18 cellular contexts compared by ENCODE assay signal in the genomic region with DNA sequence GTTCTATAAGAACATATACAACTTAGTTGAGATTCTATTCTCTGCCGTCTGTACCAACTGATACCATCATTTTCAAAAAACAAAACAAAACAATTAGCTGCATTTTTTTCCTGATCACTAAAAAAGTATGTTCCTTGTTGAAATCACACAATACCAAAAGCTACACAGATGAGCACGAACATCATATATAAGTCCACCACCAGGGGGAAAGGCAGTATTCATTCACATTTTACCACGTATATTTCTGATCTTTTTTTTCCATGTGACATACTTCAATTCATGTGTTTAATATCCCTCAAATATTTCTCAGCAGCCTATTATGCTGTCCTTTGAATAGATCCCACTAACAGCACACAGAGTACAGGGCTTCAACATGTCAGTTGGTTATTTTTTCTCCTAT. TPM values are rescaled to one million over a fixed set of nuclear protein-coding genes. Genes with fewer than 3 reads are reported as not detected.
A peak's percentile ranks its signal among the peaks of the same experiment; 100 is the strongest.
DNase-seq lines count a peak whose midpoint lies in the region; ATAC-seq and TF ChIP-seq lines count a peak whose summit lies in the region.
"Had no signal": no experiment of that assay in that cellular context is flagged by ENCODE, and none has a peak within 500 bp of the region (broad histone marks: within the 10 kb centered on the region; RNA-seq: fewer than 3 reads in every experiment).

No MANE protein-coding gene starts in this region.

- no peaks in the 10 kb centered on the region for H3K27me3 ChIP-seq in A673 (replicated peaks; ENCODE audit: insufficient read depth, low read depth, low read length, poor library complexity)

- CTCF ChIA-PET in OCI-LY7 (lab: Charles Lee; ENCODE audit: unreplicated experiment), result no interaction called here
- CTCF ChIA-PET in A673 (lab: Charles Lee), result no interaction called here

- DNase-seq in EL (peak; percentile 2), OCI-LY7 (ENCODE audit: low spot score) (no peak), cardiac fibroblast (ENCODE audit: low read depth in 2 of 2) (peak in 1 of 2 donors; percentile 2), progenitor cell of endocrine pancreas (ENCODE audit: low spot score, unreplicated experiment) (no peak), A673 (ENCODE audit: low spot score) (no peak), posterior cingulate gyrus (no peak)
- DNase-seq in stimulated activated CD8-positive, alpha-beta memory T cell treated with anti-CD3 and anti-CD28 coated beads, Interleukin-4, amount 100 ng/mL, for 48 hours, result no peak
- DNase-seq: anterior cingulate cortex; dorsolateral prefrontal cortex; Kasumi-1; NCI-H2029; NCI-H82; stimulated activated CD4-positive, alpha-beta T cell treated with anti-CD3 and anti-CD28 coated beads, Interleukin-4, amount 100 ng/mL, for 4 hours had no signal

- no peaks in the 10 kb centered on the region for H3K4me1 Mint-ChIP-seq in progenitor cell of endocrine pancreas (ENCODE audit: low read depth)
- H3K4me1 Mint-ChIP-seq: stimulated activated effector memory CD8-positive, alpha-beta T cell treated with anti-CD3 and anti-CD28 coated beads, Interleukin-12 subunit alpha, Interleukin-12 subunit beta, amount 100 ng/mL, for 72 hours had no signal

- POLR2A ChIA-PET in OCI-LY7 (lab: Charles Lee) (no interaction called here), A673 (lab: Charles Lee; ENCODE audit: low non-redundant PET) (no interaction called here)

- H3K9me3 ChIP-seq in OCI-LY7 (ENCODE audit: low read length) (no peaks in the 10 kb centered on the region), A673 (ENCODE audit: low read depth, low read length, poor library complexity, severe bottlenecking) (peaks cover 15% of the 10 kb centered on the region)

- H3K4me1 ChIP-seq in OCI-LY7 (ENCODE audit: insufficient read depth, low read length, poor library complexity, severe bottlenecking) (no peaks in the 10 kb centered on the region), A673 (ENCODE audit: insufficient read depth, low read length, poor library complexity, severe bottlenecking) (no peaks in the 10 kb centered on the region)

- no peak overlapping the region for H3K4me3 Mint-ChIP-seq in progenitor cell of endocrine pancreas (ENCODE audit: low read depth)
- H3K4me3 Mint-ChIP-seq: natural killer cell treated with Interleukin-12 subunit alpha and Interleukin-12 subunit beta and Interleukin-15 and Interleukin-18, amount 100 ng/mL, for 72 hours; stimulated activated effector memory CD8-positive, alpha-beta T cell treated with anti-CD3 and anti-CD28 coated beads, Interleukin-12 subunit alpha, Interleukin-12 subunit beta, amount 100 ng/mL, for 72 hours had no signal

- H3K27me3 Mint-ChIP-seq in progenitor cell of endocrine pancreas, result peaks cover 81% of the 10 kb centered on the region
- H3K27me3 Mint-ChIP-seq: natural killer cell treated with Interleukin-12 subunit alpha and Interleukin-12 subunit beta and Interleukin-15 and Interleukin-18, amount 100 ng/mL, for 72 hours had no signal

- no peak for ATAC-seq in HG02840 (IDR thresholded peaks at IDR 0.05; ENCODE audit: low FRiP score, unreplicated experiment)
- ATAC-seq: natural killer cell treated with Interleukin-12 subunit alpha and Interleukin-12 subunit beta and Interleukin-15 and Interleukin-18, amount 100 ng/mL, for 72 hours; sciatic nerve had no signal

- H3K27ac Mint-ChIP-seq in progenitor cell of endocrine pancreas, result no peak overlapping the region
- H3K27ac Mint-ChIP-seq: natural killer cell treated with Interleukin-12 subunit alpha and Interleukin-12 subunit beta and Interleukin-15 and Interleukin-18, amount 100 ng/mL, for 72 hours; stimulated activated effector memory CD8-positive, alpha-beta T cell treated with anti-CD3 and anti-CD28 coated beads, Interleukin-12 subunit alpha, Interleukin-12 subunit beta, amount 100 ng/mL, for 72 hours had no signal

- H4K20me1 ChIP-seq in OCI-LY7 (ENCODE audit: insufficient read depth, low read length), result no peaks in the 10 kb centered on the region

- H3K36me3 ChIP-seq in OCI-LY7 (ENCODE audit: insufficient read depth, low read length), result no peaks in the 10 kb centered on the region
- H3K36me3 ChIP-seq in A673 (ENCODE audit: insufficient read depth, low read length, poor library complexity, severe bottlenecking), result no peaks in the 10 kb centered on the region

- H2AFZ ChIP-seq in OCI-LY7 (ENCODE audit: low read length), result no peak overlapping the region

- no peaks in the 10 kb centered on the region for H3K36me3 Mint-ChIP-seq in progenitor cell of endocrine pancreas (ENCODE audit: insufficient read depth)
- H3K36me3 Mint-ChIP-seq: natural killer cell treated with Interleukin-12 subunit alpha and Interleukin-12 subunit beta and Interleukin-15 and Interleukin-18, amount 100 ng/mL, for 72 hours; stimulated activated effector memory CD8-positive, alpha-beta T cell treated with anti-CD3 and anti-CD28 coated beads, Interleukin-12 subunit alpha, Interleukin-12 subunit beta, amount 100 ng/mL, for 72 hours had no signal

- no peak overlapping the region for H3K4me3 ChIP-seq in OCI-LY7 (ENCODE audit: low read depth, low read length, poor library complexity, severe bottlenecking)
- no peak overlapping the region for H3K4me3 ChIP-seq in cardiac fibroblast (replicated peaks in 1 of 2; ENCODE audit: low read depth in 2 of 2, low read length in 2 of 2)
- no peak overlapping the region for H3K4me3 ChIP-seq in A673 (ENCODE audit: low read depth, low read length, poor library complexity, severe bottlenecking)
- H3K4me3 ChIP-seq: dorsolateral prefrontal cortex had no signal

- H3K79me2 ChIP-seq in OCI-LY7 (ENCODE audit: insufficient read depth, low read depth, low read length), result no peaks in the 10 kb centered on the region

- no peaks in the 10 kb centered on the region for H3K9me2 ChIP-seq in OCI-LY7 (ENCODE audit: insufficient read depth, low read length)

- intact Hi-C loops in OCI-LY7 (cut with micrococcal nuclease; ENCODE audit: unreplicated experiment) (no loop called here), A673 (cut with micrococcal nuclease; ENCODE audit: unreplicated experiment) (no loop called here), posterior cingulate gyrus (cut with DNase I) (no loop called here)

- no peak overlapping the region for H3K4me2 ChIP-seq in OCI-LY7 (ENCODE audit: low read length)

- BruUV-seq in OCI-LY7 (replicated peaks; lab: Mats Ljungman, UMichigan), result no TSS peak
- BruUV-seq in A673 (replicated peaks; lab: Mats Ljungman, UMichigan), result no TSS peak

- no peaks in the 10 kb centered on the region for H3K9me3 Mint-ChIP-seq in progenitor cell of endocrine pancreas (ENCODE audit: low read depth)
- H3K9me3 Mint-ChIP-seq: natural killer cell treated with Interleukin-12 subunit alpha and Interleukin-12 subunit beta and Interleukin-15 and Interleukin-18, amount 100 ng/mL, for 72 hours; stimulated activated effector memory CD8-positive, alpha-beta T cell treated with anti-CD3 and anti-CD28 coated beads, Interleukin-12 subunit alpha, Interleukin-12 subunit beta, amount 100 ng/mL, for 72 hours had no signal

- H3K27ac ChIP-seq in OCI-LY7 (ENCODE audit: low read depth, low read length, poor library complexity, severe bottlenecking) (no peak overlapping the region), A673 (ENCODE audit: low read depth, low read length, poor library complexity, severe bottlenecking) (no peak overlapping the region)
- H3K27ac ChIP-seq: dorsolateral prefrontal cortex had no signal

- 0 out of 2 replicates have a peak, but pooled peaks have one; percentile 32 for TF ChIP-seq CTCF in OCI-LY7 (conservative IDR thresholded peaks at IDR 0.05; ENCODE audit: low read length)
- TF ChIP-seq CTCF in cardiac fibroblast (IDR thresholded peaks at IDR 0.05; ENCODE audit: low read depth, low read length), result peak; percentile 11
- peak; percentile 55 for TF ChIP-seq CTCF in progenitor cell of endocrine pancreas (IDR thresholded peaks at IDR 0.05; ENCODE audit: unreplicated experiment)
- TF ChIP-seq CTCF in A673 (conservative IDR thresholded peaks at IDR 0.05; ENCODE audit: low read depth, low read length), result no peak

RNA-seq across cellular contexts. Expression of gene IRX2, which starts 40.6 kb away (rescaled TPM):
- not detected in 2 replicates for total RNA-seq in OCI-LY7 (2014; rRNA removed; shearing (Covaris generic))
- not detected in 2 replicates for total RNA-seq in OCI-LY7 (2022)
- 4.2 and 6.0 TPM in 2 replicates for total RNA-seq in progenitor cell of endocrine pancreas
- total RNA-seq in A673 (2021), result not detected in 2 replicates
- total RNA-seq: H4; natural killer cell treated with Interleukin-12 subunit alpha and Interleukin-12 subunit beta and Interleukin-15 and Interleukin-18, amount 100 ng/mL, for 72 hours had no signal
